In the genomic region with DNA sequence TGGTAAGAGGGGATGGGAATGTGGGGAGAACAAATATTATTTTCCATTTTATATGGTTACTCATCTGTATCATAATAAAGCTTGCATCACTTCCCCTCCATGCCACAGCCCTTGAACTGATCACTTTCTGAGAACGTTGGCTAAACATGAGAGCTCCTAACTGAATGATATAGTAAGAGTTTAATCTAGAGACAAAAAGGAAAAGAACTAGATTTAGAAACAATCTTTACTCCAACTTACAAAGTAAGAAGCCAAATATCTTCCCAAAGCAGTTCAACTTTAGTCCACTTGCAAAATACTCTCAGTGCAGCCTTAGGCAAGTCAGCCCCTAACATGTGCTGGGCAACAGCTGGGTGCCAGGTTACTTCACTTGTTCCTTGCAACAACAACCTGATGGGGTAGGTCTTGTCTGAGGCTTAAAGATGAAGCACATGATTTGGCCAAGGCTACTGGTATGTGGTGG, we compare ENCODE assay signal across 14 cellular contexts. TPM values are rescaled to one million over a fixed set of nuclear protein-coding genes. Genes with fewer than 3 reads are reported as not detected.
A peak's percentile ranks its signal among the peaks of the same experiment; 100 is the strongest.
DNase-seq lines count a peak whose midpoint lies in the region; ATAC-seq and TF ChIP-seq lines count a peak whose summit lies in the region.
"Had no signal": no experiment of that assay in that cellular context is flagged by ENCODE, and none has a peak within 500 bp of the region (broad histone marks: within the 10 kb centered on the region; RNA-seq: fewer than 3 reads in every experiment).

No MANE protein-coding gene starts in this region.

- H3K27ac ChIP-seq in coronary artery, result peak overlapping the region; percentile 52 to 78
- H3K27ac ChIP-seq: parathyroid adenoma had no signal

- no peak for TF ChIP-seq CTCF in coronary artery (IDR thresholded peaks at IDR 0.05)

- peak; percentile 60 to 65 for DNase-seq in AML-193 (lab: John Stamatoyannopoulos, UW)
- DNase-seq in MV-4-11 (lab: John Stamatoyannopoulos, UW), result peak; percentile 48
- no peak for DNase-seq in coronary artery (ENCODE audit: low spot score)
- peak; percentile 33 to 54 for DNase-seq in lung microvascular endothelial cell (ENCODE audit: low read depth in 2 of 2)
- no peak for DNase-seq in dedifferentiated amniotic fluid mesenchymal stem cell (ENCODE audit: extremely low spot score)
- DNase-seq in NCI-H1436 treated with DMSO at 0.1 percent for 48 hours (lab: John Stamatoyannopoulos, UW), result no peak
- no peak for DNase-seq in AG08396 (ENCODE audit: low spot score)
- DNase-seq: activated effector memory CD4-positive, alpha-beta T cell treated with Interleukin-2 at 50 U/mL for 16 hours; CD8-positive, alpha-beta memory T cell; endodermal cell; NCI-H1436 had no signal

- no peak overlapping the region for H3K4me3 ChIP-seq in coronary artery
- H3K4me3 ChIP-seq: GM12878 had no signal

- no peak for ATAC-seq in HG02610 (IDR thresholded peaks at IDR 0.05; ENCODE audit: unreplicated experiment)
- ATAC-seq: GM12878 had no signal

RNA-seq across cellular contexts. Expression of a gene that starts 20.3 kb away (rescaled TPM):
- 11.3 and 16.9 TPM in 2 replicates for total RNA-seq in lung microvascular endothelial cell

Comparison
In these comparisons a context has a peak if more than half of its experiments do, and no peak if none do; other contexts are left out.
1. DNase-seq: peak in AML-193 (2 of 2), MV-4-11 (single experiment) and lung microvascular endothelial cell (2 of 2); none in coronary artery (single experiment), dedifferentiated amniotic fluid mesenchymal stem cell (single experiment), NCI-H1436 treated with DMSO at 0.1 percent for 48 hours (single experiment) and AG08396 (single experiment).